Comparison of ENCODE assay signal across 16 cellular contexts in the genomic region with DNA sequence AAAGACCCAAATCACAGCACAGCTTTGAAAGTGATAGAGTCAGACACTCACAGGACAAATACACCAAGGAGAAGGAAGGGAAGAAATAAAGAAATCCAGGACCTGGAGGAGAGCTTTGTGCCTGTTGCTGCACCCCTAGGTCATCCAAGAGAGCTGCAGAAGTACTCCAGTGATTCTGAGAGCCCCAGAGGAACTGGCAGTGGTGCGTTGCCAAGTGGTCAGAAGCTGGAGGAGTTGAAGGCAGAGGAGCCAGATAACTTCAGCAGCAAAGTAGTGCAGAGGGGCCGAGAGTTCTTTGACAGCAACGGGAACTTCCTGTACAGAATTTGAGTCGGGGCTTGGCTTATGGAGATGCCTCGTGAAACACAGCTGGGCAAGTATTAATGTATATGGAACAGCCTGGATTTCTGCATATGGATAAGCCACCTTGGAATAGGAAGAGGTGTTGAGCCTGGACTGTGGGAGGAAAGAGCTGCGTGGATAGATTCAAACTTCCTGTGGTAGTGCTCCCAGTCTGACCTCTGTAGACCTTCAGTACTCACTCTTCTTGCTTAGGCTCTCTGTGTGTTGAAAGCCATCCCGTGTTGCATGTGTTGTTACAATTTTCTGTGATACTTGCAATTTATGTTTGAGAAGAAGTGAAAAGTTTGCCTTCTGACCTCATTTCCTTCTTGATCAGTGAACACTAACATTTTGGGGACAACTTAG. TPM values are rescaled to one million over a fixed set of nuclear protein-coding genes. Genes with fewer than 3 reads are reported as not detected.
DNase-seq lines count a peak whose midpoint lies in the region; ATAC-seq, FAIRE-seq and TF ChIP-seq lines count a peak whose summit lies in the region.
"Had no signal": no experiment of that assay in that cellular context is flagged by ENCODE, and none has a peak within 500 bp of the region (broad histone marks: within the 10 kb centered on the region; RNA-seq: fewer than 3 reads in every experiment).

No MANE protein-coding gene starts in this region.

- no peak overlapping the region for H3K27ac ChIP-seq in breast epithelium
- H3K27ac ChIP-seq in right cardiac atrium (ENCODE audit: low read length) = peak overlapping the region; percentile 43
- peak overlapping the region in 1 of 2 donors; percentile 41 for H3K27ac ChIP-seq in testis
- H3K27ac ChIP-seq: esophagus squamous epithelium, hepatocyte, Peyer's patch had no signal

- no peak overlapping the region for H3K4me3 Mint-ChIP-seq in MCF 10A (ENCODE audit: unreplicated experiment)
- H3K4me3 Mint-ChIP-seq in activated CD4-positive, alpha-beta memory T cell treated with anti-CD3 and anti-CD28 coated beads, Interleukin-2, amount 10 ng/mL, durations not matched to agents 7 days and 5 days = no peak overlapping the region

- BruUV-seq in MCF 10A (replicated peaks; lab: Mats Ljungman, UMichigan) = TSS peak; percentile 19

- 27% methylated on average over 7 of the region's 7 CpGs for WGBS in right cardiac atrium
- WGBS in testis, 2 donors = 39 to 40% methylated on average over 7 of the region's 7 CpGs

- intact Hi-C loops in MCF 10A (cut with micrococcal nuclease) = no loop called here
- intact Hi-C loops in breast epithelium (cut with DNase I; ENCODE audit: low total_unique reads) = no loop called here
- intact Hi-C loops in right cardiac atrium (cut with DNase I) = no loop called here
- intact Hi-C loops in testis (cut with DNase I; ENCODE audit: low total_unique reads) = no loop called here

- H3K4me1 ChIP-seq in breast epithelium (peaks cover 0 to 20% of the 10 kb centered on the region in 2 donors), right cardiac atrium (ENCODE audit: control insufficient read depth, insufficient read depth, low read length) (peaks cover 8% of the 10 kb centered on the region), testis (peaks cover 36% of the 10 kb centered on the region)

- H3K36me3 ChIP-seq in breast epithelium (no peaks in the 10 kb centered on the region), testis (ENCODE audit: low read depth, missing control alignments) (no peaks in the 10 kb centered on the region)

- CTCF ChIA-PET in MCF 10A (lab: Yijun Ruan, JAX) = interaction anchor here (1.0 to 2.7 kb wide), 4 partner anchors 9 to 106 kb away, joined by 4 to 17 read pairs (median 6); no protein-coding TSS in a partner anchor
- CTCF ChIA-PET in activated CD4-positive, alpha-beta memory T cell treated with anti-CD3 and anti-CD28 coated beads, Interleukin-2, amount 10 ng/mL, durations not matched to agents 7 days and 5 days (lab: Charles Lee) = interaction anchor here (0.6 kb wide), 1 partner anchor 98 kb away, joined by 3 read pairs; no protein-coding TSS in a partner anchor

- peaks cover 23% of the 10 kb centered on the region for H3K4me1 Mint-ChIP-seq in MCF 10A (ENCODE audit: insufficient read depth, unreplicated experiment)
- H3K4me1 Mint-ChIP-seq in activated CD4-positive, alpha-beta memory T cell treated with anti-CD3 and anti-CD28 coated beads, Interleukin-2, amount 10 ng/mL, durations not matched to agents 7 days and 5 days = peaks cover 49% of the 10 kb centered on the region

- TF ChIP-seq CTCF in MCF 10A (IDR thresholded peaks at IDR 0.05; ENCODE audit: unreplicated experiment) (no peak), breast epithelium (IDR thresholded peaks at IDR 0.05) (no peak), testis (IDR thresholded peaks at IDR 0.05) (no peak)

- H3K9me3 ChIP-seq in breast epithelium (no peaks in the 10 kb centered on the region), right cardiac atrium (ENCODE audit: control insufficient read depth, low read length) (no peaks in the 10 kb centered on the region), testis (no peaks in the 10 kb centered on the region)
- H3K9me3 ChIP-seq: esophagus squamous epithelium, Peyer's patch had no signal

- H3K36me3 Mint-ChIP-seq in MCF 10A (ENCODE audit: insufficient read depth, unreplicated experiment) = peaks cover 55% of the 10 kb centered on the region
- H3K36me3 Mint-ChIP-seq in activated CD4-positive, alpha-beta memory T cell treated with anti-CD3 and anti-CD28 coated beads, Interleukin-2, amount 10 ng/mL, durations not matched to agents 7 days and 5 days (ENCODE audit: low read depth) = peaks cover 65% of the 10 kb centered on the region

- POLR2A ChIA-PET in MCF 10A (lab: Yijun Ruan, JAX) = interaction anchor here (1.1 kb wide), 1 partner anchor 23 kb away, joined by 3 read pairs; a partner anchor contains a TSS
- POLR2A ChIA-PET in activated CD4-positive, alpha-beta memory T cell treated with anti-CD3 and anti-CD28 coated beads, Interleukin-2, amount 10 ng/mL, durations not matched to agents 7 days and 5 days (lab: Charles Lee) = interaction anchor here (1.0 kb wide), 1 partner anchor 663 kb away, joined by 3 read pairs; a partner anchor contains a TSS

- no peaks in the 10 kb centered on the region for H3K9me3 Mint-ChIP-seq in MCF 10A (ENCODE audit: unreplicated experiment)
- H3K9me3 Mint-ChIP-seq in activated CD4-positive, alpha-beta memory T cell treated with anti-CD3 and anti-CD28 coated beads, Interleukin-2, amount 10 ng/mL, durations not matched to agents 7 days and 5 days = no peaks in the 10 kb centered on the region

- no peaks in the 10 kb centered on the region for H3K27me3 Mint-ChIP-seq in MCF 10A (ENCODE audit: insufficient read depth, unreplicated experiment)
- H3K27me3 Mint-ChIP-seq in activated CD4-positive, alpha-beta memory T cell treated with anti-CD3 and anti-CD28 coated beads, Interleukin-2, amount 10 ng/mL, durations not matched to agents 7 days and 5 days = no peaks in the 10 kb centered on the region

- FAIRE-seq in frontal cortex (lab: Jason Lieb, UNC) = no peak

- DNase-seq in MCF 10A (ENCODE audit: unreplicated experiment) (no peak), breast epithelium (ENCODE audit: low spot score in 2 of 2) (no peak), right cardiac atrium (peak in 1 of 3 donors; percentile 61), testis (peak; percentile 32), NCI-H345 (lab: John Stamatoyannopoulos, UW) (no peak), frontal cortex (ENCODE audit: low spot score in 2 of 2) (no peak)
- no peak for DNase-seq in activated CD4-positive, alpha-beta memory T cell treated with anti-CD3 and anti-CD28 coated beads, Interleukin-2, amount 10 ng/mL, durations not matched to agents 7 days and 5 days
- DNase-seq: activated CD4-positive, alpha-beta T cell treated with anti-CD3 and anti-CD28 coated beads for 1 hour; esophagus squamous epithelium; NCI-H1694 treated with DMSO at 0.1 percent for 48 hours; NCI-H526; trophoblast cell had no signal

- H3K27ac Mint-ChIP-seq in MCF 10A (ENCODE audit: low read depth, unreplicated experiment) = no peak overlapping the region
- H3K27ac Mint-ChIP-seq in activated CD4-positive, alpha-beta memory T cell treated with anti-CD3 and anti-CD28 coated beads, Interleukin-2, amount 10 ng/mL, durations not matched to agents 7 days and 5 days = peak overlapping the region; percentile 37

- ATAC-seq in right cardiac atrium = peak; percentile 38 to 58
- no peak for ATAC-seq in HG03460 (IDR thresholded peaks at IDR 0.05; ENCODE audit: unreplicated experiment)

- H3K4me3 ChIP-seq in breast epithelium (no peak overlapping the region), right cardiac atrium (ENCODE audit: low read length) (no peak overlapping the region), testis (no peak overlapping the region)
- H3K4me3 ChIP-seq: dorsolateral prefrontal cortex, esophagus squamous epithelium, hepatocyte, Peyer's patch had no signal

- TF ChIP-seq POLR2A in breast epithelium (IDR thresholded peaks at IDR 0.05) (no peak), testis (IDR thresholded peaks at IDR 0.05) (no peak)

- H3K27me3 ChIP-seq in breast epithelium (no peaks in the 10 kb centered on the region), right cardiac atrium (ENCODE audit: control insufficient read depth, insufficient read depth) (no peaks in the 10 kb centered on the region), testis (no peaks in the 10 kb centered on the region)
- H3K27me3 ChIP-seq: dorsolateral prefrontal cortex, esophagus squamous epithelium, hepatocyte, Peyer's patch had no signal

RNA-seq across cellular contexts. Expression of a gene that starts 6.1 kb away (rescaled TPM):
- total RNA-seq in MCF 10A (2022) = 70.5 and 77.0 TPM in 2 replicates
- total RNA-seq in breast epithelium = 10 to 100 TPM; 67.7 to 99.1 (median 87.2) TPM
- 10 to 100 TPM; 27.4 to 28.3 TPM for total RNA-seq in activated CD4-positive, alpha-beta memory T cell treated with anti-CD3 and anti-CD28 coated beads, Interleukin-2, amount 10 ng/mL, durations not matched to agents 7 days and 5 days
- total RNA-seq in right cardiac atrium = 100 to 1,000 TPM; 135 to 159 (median 154) TPM
- polyA plus RNA-seq in right cardiac atrium = 163 TPM
- 10 to 100 TPM; 86.1 to 95.6 TPM for total RNA-seq in testis
- 82.9 TPM for polyA plus RNA-seq in testis (ENCODE audit: insufficient read depth, low read depth, low replicate concordance)
- 226 TPM for total RNA-seq in frontal cortex

RNA-seq across cellular contexts. Expression of a gene that starts 22.3 kb away (rescaled TPM):
- total RNA-seq in MCF 10A (2022) (0.47 TPM in 1 of 2 replicates, not detected in the other), breast epithelium (under 1 TPM in 1 of 3 donors, not detected in 2; 0.15 TPM), right cardiac atrium (under 1 TPM in 2 of 4 donors, not detected in 2; 0.24 to 0.54 TPM), testis (10 to 100 TPM in 1 of 2 donors, 1 to 10 TPM in 1; 6.8 to 18.0 TPM), frontal cortex (under 0.01 TPM)
- under 1 TPM; 0.45 to 0.58 TPM for total RNA-seq in activated CD4-positive, alpha-beta memory T cell treated with anti-CD3 and anti-CD28 coated beads, Interleukin-2, amount 10 ng/mL, durations not matched to agents 7 days and 5 days
- polyA plus RNA-seq in right cardiac atrium (0.72 TPM), testis (ENCODE audit: insufficient read depth, low read depth, low replicate concordance) (30.3 TPM)
- total RNA-seq: esophagus squamous epithelium, hepatocyte, Peyer's patch had no signal
- polyA plus RNA-seq: hepatocyte had no signal

RNA-seq across cellular contexts. Expression of a gene that starts 37.6 kb away (rescaled TPM):
- 3.4 and 6.6 TPM in 2 replicates for total RNA-seq in MCF 10A (2022)
- 1 to 10 TPM; 3.4 to 9.4 (median 7.5) TPM for total RNA-seq in breast epithelium
- 10 to 100 TPM; 10.3 to 10.5 TPM for total RNA-seq in activated CD4-positive, alpha-beta memory T cell treated with anti-CD3 and anti-CD28 coated beads, Interleukin-2, amount 10 ng/mL, durations not matched to agents 7 days and 5 days
- 10 to 100 TPM; 10.6 to 20.5 (median 15.6) TPM for total RNA-seq in right cardiac atrium
- 6.5 TPM for polyA plus RNA-seq in right cardiac atrium
- total RNA-seq in testis = 10 to 100 TPM in 1 of 2 donors, 1 to 10 TPM in 1; 6.2 to 16.1 TPM
- 8.9 TPM for polyA plus RNA-seq in testis (ENCODE audit: insufficient read depth, low read depth, low replicate concordance)
- total RNA-seq in frontal cortex = 4.9 TPM

RNA-seq across cellular contexts. Expression of a gene that starts 37.9 kb away (rescaled TPM):
- total RNA-seq in MCF 10A (2022) (45.6 and 50.5 TPM in 2 replicates), breast epithelium (10 to 100 TPM; 30.2 to 61.3 (median 49.5) TPM), right cardiac atrium (10 to 100 TPM; 69.5 to 70.7 (median 70.1) TPM), testis (10 to 100 TPM; 50.8 to 78.0 TPM), frontal cortex (3.7 TPM)
- 100 to 1,000 TPM; 118 to 120 TPM for total RNA-seq in activated CD4-positive, alpha-beta memory T cell treated with anti-CD3 and anti-CD28 coated beads, Interleukin-2, amount 10 ng/mL, durations not matched to agents 7 days and 5 days
- polyA plus RNA-seq in right cardiac atrium (95.8 TPM), testis (ENCODE audit: insufficient read depth, low read depth, low replicate concordance) (138 TPM)
